8 cellular contexts compared by ENCODE assay signal in genomic region chr5:37774912-37775483, GRCh38.
DNase-seq lines count a peak whose midpoint lies in the region; ATAC-seq and TF ChIP-seq lines count a peak whose summit lies in the region.

No MANE protein-coding gene starts in this region.

- H3K18ac ChIP-seq in neuronal stem cell (ENCODE audit: low read length) = no peak overlapping the region

- CTCF ChIA-PET in CD8-positive, alpha-beta T cell (lab: Charles Lee) = no interaction called here
- CTCF ChIA-PET in activated CD4-positive, alpha-beta T cell treated with anti-CD3 and anti-CD28 coated beads, Interleukin-2, amount 10 ng/mL, durations not matched to agents 7 days and 5 days (lab: Charles Lee) = interaction anchor here (1.1 kb wide), 1 partner anchor 9 kb away, joined by 4 read pairs; no protein-coding TSS in a partner anchor

- no peaks in the 10 kb centered on the region for H3K4me1 ChIP-seq in CD8-positive, alpha-beta T cell (ENCODE audit: insufficient read depth, low read length)
- H3K4me1 ChIP-seq in left lung = no peaks in the 10 kb centered on the region
- H3K4me1 ChIP-seq in neuronal stem cell (ENCODE audit: control insufficient read depth in 2 of 2, insufficient read depth in 1 of 2, low read depth in 1 of 2, low read length in 2 of 2) = no peaks in the 10 kb centered on the region

- no peak for ATAC-seq in CD8-positive, alpha-beta T cell
- ATAC-seq in left lung = no peak

- no peak overlapping the region for H4K8ac ChIP-seq in neuronal stem cell (ENCODE audit: low read depth, low read length)

- no peak overlapping the region for H4K91ac ChIP-seq in neuronal stem cell (ENCODE audit: low read depth, low read length, poor library complexity)

- no peak overlapping the region for H3K27ac Mint-ChIP-seq in CD8-positive, alpha-beta T cell
- no peak overlapping the region for H3K27ac Mint-ChIP-seq in activated CD4-positive, alpha-beta T cell treated with anti-CD3 and anti-CD28 coated beads, Interleukin-2, amount 10 ng/mL, durations not matched to agents 7 days and 5 days

- TF ChIP-seq CTCF in CD8-positive, alpha-beta T cell (IDR thresholded peaks at IDR 0.05) = peak; percentile 26
- peak; percentile 22 to 30 for TF ChIP-seq CTCF in left lung (IDR thresholded peaks at IDR 0.05)

- H3K4ac ChIP-seq in neuronal stem cell (ENCODE audit: low read length) = no peak overlapping the region

- H3K9ac ChIP-seq in neuronal stem cell (ENCODE audit: low read depth, low read length, poor library complexity) = no peak overlapping the region

- H3K36me3 Mint-ChIP-seq in CD8-positive, alpha-beta T cell = no peaks in the 10 kb centered on the region
- no peaks in the 10 kb centered on the region for H3K36me3 Mint-ChIP-seq in activated CD4-positive, alpha-beta T cell treated with anti-CD3 and anti-CD28 coated beads, Interleukin-2, amount 10 ng/mL, durations not matched to agents 7 days and 5 days (ENCODE audit: low read depth)

- no peak overlapping the region for H3K23ac ChIP-seq in neuronal stem cell (ENCODE audit: low read depth, low read length, poor library complexity)

- WGBS in neuronal stem cell (ENCODE audit: extremely low coverage in 2 of 2, insufficient read length in 2 of 2, insufficient replicate concordance in 1 of 2), 2 donors = no CpG with 5 or more reads among the region's 9 CpGs

- H2BK120ac ChIP-seq in neuronal stem cell (ENCODE audit: low read depth, low read length) = no peak overlapping the region

- no peak overlapping the region for H2AK5ac ChIP-seq in neuronal stem cell (ENCODE audit: low read depth, low read length)

- H3K79me1 ChIP-seq in neuronal stem cell (ENCODE audit: low read depth, low read length) = no peaks in the 10 kb centered on the region

- peaks cover 10% of the 10 kb centered on the region for H3K9me3 Mint-ChIP-seq in CD8-positive, alpha-beta T cell
- peaks cover 15% of the 10 kb centered on the region for H3K9me3 Mint-ChIP-seq in activated CD4-positive, alpha-beta T cell treated with anti-CD3 and anti-CD28 coated beads, Interleukin-2, amount 10 ng/mL, durations not matched to agents 7 days and 5 days

- intact Hi-C loops in CD8-positive, alpha-beta T cell (cut with DNase I, micrococcal nuclease) = no loop called here
- intact Hi-C loops in left lung (cut with DNase I) = no loop called here

- H3K14ac ChIP-seq in neuronal stem cell (ENCODE audit: low read length) = no peak overlapping the region

- no peak overlapping the region for H3K4me2 ChIP-seq in neuronal stem cell (ENCODE audit: insufficient read depth, low read length, poor library complexity, severe bottlenecking)

- no peaks in the 10 kb centered on the region for H3K36me3 ChIP-seq in CD8-positive, alpha-beta T cell (ENCODE audit: insufficient read depth, low read length)
- no peaks in the 10 kb centered on the region for H3K36me3 ChIP-seq in H7 (replicated peaks; ENCODE audit: control insufficient read depth, insufficient read depth, low read length)
- no peaks in the 10 kb centered on the region for H3K36me3 ChIP-seq in left lung
- no peaks in the 10 kb centered on the region for H3K36me3 ChIP-seq in neuronal stem cell (replicated peaks in 1 of 2; ENCODE audit: control insufficient read depth in 2 of 2, insufficient read depth in 2 of 2, low read length in 2 of 2)

- no peaks in the 10 kb centered on the region for H3K9me3 ChIP-seq in CD8-positive, alpha-beta T cell (ENCODE audit: low read length)
- H3K9me3 ChIP-seq in left lung = peaks cover 0 to 17% of the 10 kb centered on the region in 2 donors
- peaks cover 0 to 10% of the 10 kb centered on the region in 2 donors for H3K9me3 ChIP-seq in neuronal stem cell (replicated peaks in 1 of 2; ENCODE audit: control insufficient read depth in 2 of 2, insufficient read depth in 1 of 2, low read depth in 1 of 2, low read length in 2 of 2)

- no peaks in the 10 kb centered on the region for H3K27me3 ChIP-seq in CD8-positive, alpha-beta T cell (ENCODE audit: insufficient read depth, low read length)
- H3K27me3 ChIP-seq in H7 (ENCODE audit: control insufficient read depth, insufficient read depth, low read length) (no peaks in the 10 kb centered on the region), left lung (no peaks in the 10 kb centered on the region), neuronal stem cell (ENCODE audit: control insufficient read depth in 3 of 3, insufficient read depth in 3 of 3, low read depth in 1 of 3, low read length in 3 of 3) (no peaks in the 10 kb centered on the region)

- no peaks in the 10 kb centered on the region for H3K4me1 Mint-ChIP-seq in CD8-positive, alpha-beta T cell (ENCODE audit: low read depth)
- no peaks in the 10 kb centered on the region for H3K4me1 Mint-ChIP-seq in activated CD4-positive, alpha-beta T cell treated with anti-CD3 and anti-CD28 coated beads, Interleukin-2, amount 10 ng/mL, durations not matched to agents 7 days and 5 days

- H2BK5ac ChIP-seq in neuronal stem cell (ENCODE audit: low read length) = no peak overlapping the region

- no peak overlapping the region for H3K4me3 ChIP-seq in CD8-positive, alpha-beta T cell (ENCODE audit: low read depth, low read length)
- H3K4me3 ChIP-seq in H7 (ENCODE audit: insufficient read depth, low read depth, low read length) = no peak overlapping the region
- no peak overlapping the region for H3K4me3 ChIP-seq in left lung
- no peak overlapping the region for H3K4me3 ChIP-seq in neuronal stem cell (ENCODE audit: low read length in 2 of 2)

- H3K27me3 Mint-ChIP-seq in CD8-positive, alpha-beta T cell (ENCODE audit: low read depth) = peaks cover 6% of the 10 kb centered on the region
- H3K27me3 Mint-ChIP-seq in activated CD4-positive, alpha-beta T cell treated with anti-CD3 and anti-CD28 coated beads, Interleukin-2, amount 10 ng/mL, durations not matched to agents 7 days and 5 days = no peaks in the 10 kb centered on the region

- no peak overlapping the region for H2BK15ac ChIP-seq in neuronal stem cell (ENCODE audit: low read length)

- no peak overlapping the region for H2AFZ ChIP-seq in neuronal stem cell (ENCODE audit: low read length)

- H2BK12ac ChIP-seq in neuronal stem cell (ENCODE audit: low read length) = no peak overlapping the region

- POLR2A ChIA-PET in CD8-positive, alpha-beta T cell (lab: Charles Lee) = no interaction called here
- POLR2A ChIA-PET in activated CD4-positive, alpha-beta T cell treated with anti-CD3 and anti-CD28 coated beads, Interleukin-2, amount 10 ng/mL, durations not matched to agents 7 days and 5 days (lab: Charles Lee) = no interaction called here

- DNase-seq in CD8-positive, alpha-beta T cell = no peak
- DNase-seq in H7 (peak; percentile 40), left lung (no peak), neuronal stem cell (ENCODE audit: low spot score) (no peak), DMS153 (lab: John Stamatoyannopoulos, UW) (no peak), NCI-H2171 treated with DMSO at 0.1 percent for 48 hours (lab: John Stamatoyannopoulos, UW) (no peak), NCI-H1105 (lab: John Stamatoyannopoulos, UW) (no peak)
- DNase-seq in activated CD4-positive, alpha-beta T cell treated with anti-CD3 and anti-CD28 coated beads, Interleukin-2, amount 10 ng/mL, durations not matched to agents 7 days and 5 days = peak; percentile 32

- no peak overlapping the region for H3K27ac ChIP-seq in CD8-positive, alpha-beta T cell (ENCODE audit: low read depth, low read length)
- H3K27ac ChIP-seq in left lung (no peak overlapping the region), neuronal stem cell (replicated peaks; ENCODE audit: low read length) (no peak overlapping the region)

- no peak overlapping the region for H3K4me3 Mint-ChIP-seq in CD8-positive, alpha-beta T cell
- H3K4me3 Mint-ChIP-seq in activated CD4-positive, alpha-beta T cell treated with anti-CD3 and anti-CD28 coated beads, Interleukin-2, amount 10 ng/mL, durations not matched to agents 7 days and 5 days = no peak overlapping the region

Comparison
In these comparisons a context has a peak if more than half of its experiments do, and no peak if none do; other contexts are left out.
1. DNase-seq: peak in H7 (single experiment) and activated CD4-positive, alpha-beta T cell treated with anti-CD3 and anti-CD28 coated beads, Interleukin-2, amount 10 ng/mL, durations not matched to agents 7 days and 5 days (single experiment); none in CD8-positive, alpha-beta T cell (0 of 7), left lung (0 of 2), neuronal stem cell (single experiment), DMS153 (single experiment), NCI-H2171 treated with DMSO at 0.1 percent for 48 hours (single experiment) and NCI-H1105 (single experiment).